ENCODE assay signal across 10 cellular contexts in genomic region chr10:110901954-110902819, GRCh38. TPM values are rescaled to one million over a fixed set of nuclear protein-coding genes. Genes with fewer than 3 reads are reported as not detected.
DNase-seq lines count a peak whose midpoint lies in the region; ATAC-seq and TF ChIP-seq lines count a peak whose summit lies in the region.
"Had no signal": no experiment of that assay in that cellular context is flagged by ENCODE, and none has a peak within 500 bp of the region (broad histone marks: within the 10 kb centered on the region; RNA-seq: fewer than 3 reads in every experiment).

No MANE protein-coding gene starts in this region.

- peak overlapping the region; percentile 17 for H3K4me3 Mint-ChIP-seq in activated naive CD4-positive, alpha-beta T cell treated with anti-CD3 and anti-CD28 coated beads for 36 hours
- no peak overlapping the region for H3K4me3 Mint-ChIP-seq in activated CD4-positive, alpha-beta memory T cell treated with anti-CD3 and anti-CD28 coated beads, Interleukin-2, amount 10 ng/mL, durations not matched to agents 7 days and 5 days
- H3K4me3 Mint-ChIP-seq: mesothelial cell of epicardium had no signal

- H3K27ac ChIP-seq in foreskin keratinocyte, result peak overlapping the region; percentile 71
- peak overlapping the region; percentile 43 for H3K27ac ChIP-seq in suprapubic skin
- H3K27ac ChIP-seq in tibial artery, result no peak overlapping the region

- H3K36me3 Mint-ChIP-seq in activated naive CD4-positive, alpha-beta T cell treated with anti-CD3 and anti-CD28 coated beads for 36 hours (ENCODE audit: low read depth), result peaks cover 25% of the 10 kb centered on the region
- peaks cover 60% of the 10 kb centered on the region for H3K36me3 Mint-ChIP-seq in activated CD4-positive, alpha-beta memory T cell treated with anti-CD3 and anti-CD28 coated beads, Interleukin-2, amount 10 ng/mL, durations not matched to agents 7 days and 5 days (ENCODE audit: low read depth)

- TF ChIP-seq EP300 in suprapubic skin (IDR thresholded peaks at IDR 0.05), result no peak

- TF ChIP-seq CTCF in foreskin keratinocyte (conservative IDR thresholded peaks at IDR 0.05) (no peak), suprapubic skin (IDR thresholded peaks at IDR 0.05) (no peak), tibial artery (IDR thresholded peaks at IDR 0.05) (no peak)

- POLR2A ChIA-PET in activated CD4-positive, alpha-beta memory T cell treated with anti-CD3 and anti-CD28 coated beads, Interleukin-2, amount 10 ng/mL, durations not matched to agents 7 days and 5 days (lab: Charles Lee), result interaction anchor here (0.6 to 3.3 kb wide), 4 partner anchors 8 to 99 kb away, joined by 3 to 20 read pairs (median 4); partner anchors contain the start of genes BBIP1 and SHOC2

- H3K4me1 Mint-ChIP-seq in activated naive CD4-positive, alpha-beta T cell treated with anti-CD3 and anti-CD28 coated beads for 36 hours (ENCODE audit: low read depth), result peaks cover 44% of the 10 kb centered on the region
- H3K4me1 Mint-ChIP-seq in activated CD4-positive, alpha-beta memory T cell treated with anti-CD3 and anti-CD28 coated beads, Interleukin-2, amount 10 ng/mL, durations not matched to agents 7 days and 5 days, result peaks cover 27% of the 10 kb centered on the region
- H3K4me1 Mint-ChIP-seq: mesothelial cell of epicardium had no signal

- H3K36me3 ChIP-seq in suprapubic skin (peaks cover 30% of the 10 kb centered on the region), tibial artery (peaks cover 15 to 54% (median 40%) of the 10 kb centered on the region in 3 donors)

- H3K27me3 ChIP-seq in foreskin keratinocyte (no peaks in the 10 kb centered on the region), suprapubic skin (no peaks in the 10 kb centered on the region), tibial artery (no peaks in the 10 kb centered on the region)

- intact Hi-C loops in activated naive CD4-positive, alpha-beta T cell treated with anti-CD3 and anti-CD28 coated beads for 36 hours (cut with micrococcal nuclease), result loop anchor here (1.0 kb wide), 1 partner anchor 30 kb away; no protein-coding TSS in a partner anchor
- intact Hi-C loops in tibial artery (cut with DNase I; ENCODE audit: low total_unique reads), result no loop called here

- peak overlapping the region; percentile 74 for H3K27ac Mint-ChIP-seq in activated naive CD4-positive, alpha-beta T cell treated with anti-CD3 and anti-CD28 coated beads for 36 hours
- peak overlapping the region; percentile 36 for H3K27ac Mint-ChIP-seq in activated CD4-positive, alpha-beta memory T cell treated with anti-CD3 and anti-CD28 coated beads, Interleukin-2, amount 10 ng/mL, durations not matched to agents 7 days and 5 days
- H3K27ac Mint-ChIP-seq: mesothelial cell of epicardium had no signal

- no peaks in the 10 kb centered on the region for H3K9me3 Mint-ChIP-seq in activated naive CD4-positive, alpha-beta T cell treated with anti-CD3 and anti-CD28 coated beads for 36 hours
- no peaks in the 10 kb centered on the region for H3K9me3 Mint-ChIP-seq in activated CD4-positive, alpha-beta memory T cell treated with anti-CD3 and anti-CD28 coated beads, Interleukin-2, amount 10 ng/mL, durations not matched to agents 7 days and 5 days
- H3K9me3 Mint-ChIP-seq: mesothelial cell of epicardium had no signal

- CTCF ChIA-PET in activated naive CD4-positive, alpha-beta T cell treated with anti-CD3 and anti-CD28 coated beads for 36 hours (lab: Charles Lee), result interaction anchor here (0.7 to 2.3 kb wide), 10 partner anchors 9 to 813 kb away, joined by 3 to 9 read pairs (median 4); partner anchors contain the start of genes BBIP1 and SHOC2
- CTCF ChIA-PET in activated CD4-positive, alpha-beta memory T cell treated with anti-CD3 and anti-CD28 coated beads, Interleukin-2, amount 10 ng/mL, durations not matched to agents 7 days and 5 days (lab: Charles Lee), result interaction anchor here (1.2 to 2.4 kb wide), 6 partner anchors 8 to 162 kb away, joined by 3 to 10 read pairs (median 4); no protein-coding TSS in a partner anchor

- DNase-seq in activated naive CD4-positive, alpha-beta T cell treated with anti-CD3 and anti-CD28 coated beads for 36 hours, result peak; percentile 76
- DNase-seq in activated naive CD4-positive, alpha-beta T cell (lab: John Stamatoyannopoulos, UW), result no peak
- DNase-seq in activated CD4-positive, alpha-beta memory T cell treated with anti-CD3 and anti-CD28 coated beads, Interleukin-2, amount 10 ng/mL, durations not matched to agents 7 days and 5 days, result no peak
- DNase-seq in foreskin keratinocyte, result peak; percentile 61 to 78
- no peak for DNase-seq in suprapubic skin (ENCODE audit: low spot score in 2 of 2)
- no peak for DNase-seq in tibial artery
- no peak for DNase-seq in NCI-H526 treated with DMSO at 0.1 percent for 48 hours (lab: John Stamatoyannopoulos, UW)
- DNase-seq: NCI-H774 had no signal

- TF ChIP-seq POLR2A in suprapubic skin (IDR thresholded peaks at IDR 0.05), result no peak

- 65% methylated on average over 7 of the region's 7 CpGs for WGBS in suprapubic skin

- H3K4me3 ChIP-seq in suprapubic skin (no peak overlapping the region), tibial artery (no peak overlapping the region)

- H3K4me1 ChIP-seq in foreskin keratinocyte, result peaks cover 21% of the 10 kb centered on the region
- H3K4me1 ChIP-seq in suprapubic skin, result peaks cover 20% of the 10 kb centered on the region
- H3K4me1 ChIP-seq in tibial artery, result no peaks in the 10 kb centered on the region

- H3K27me3 Mint-ChIP-seq in activated naive CD4-positive, alpha-beta T cell treated with anti-CD3 and anti-CD28 coated beads for 36 hours (ENCODE audit: low read depth), result no peaks in the 10 kb centered on the region
- no peaks in the 10 kb centered on the region for H3K27me3 Mint-ChIP-seq in activated CD4-positive, alpha-beta memory T cell treated with anti-CD3 and anti-CD28 coated beads, Interleukin-2, amount 10 ng/mL, durations not matched to agents 7 days and 5 days

- peak; percentile 92 for ATAC-seq in foreskin keratinocyte
- ATAC-seq in GM21515 (IDR thresholded peaks at IDR 0.05; ENCODE audit: unreplicated experiment), result no peak

- no peaks in the 10 kb centered on the region for H3K9me3 ChIP-seq in suprapubic skin
- H3K9me3 ChIP-seq in tibial artery, result no peaks in the 10 kb centered on the region

RNA-seq across cellular contexts. Expression of gene BBIP1, which starts 16.8 kb away (rescaled TPM):
- 10 to 100 TPM; 37.2 to 42.6 TPM for total RNA-seq in activated naive CD4-positive, alpha-beta T cell treated with anti-CD3 and anti-CD28 coated beads for 36 hours
- total RNA-seq in activated CD4-positive, alpha-beta memory T cell treated with anti-CD3 and anti-CD28 coated beads, Interleukin-2, amount 10 ng/mL, durations not matched to agents 7 days and 5 days, result 10 to 100 TPM; 24.8 to 30.2 TPM
- total RNA-seq in foreskin keratinocyte, result 20.7 and 22.5 TPM in 2 replicates
- polyA plus RNA-seq in foreskin keratinocyte, result 22.8 and 23.5 TPM in 2 replicates
- 10 to 100 TPM in 2 of 4 donors, 1 to 10 TPM in 2; 6.5 to 14.0 (median 10.3) TPM for total RNA-seq in suprapubic skin

RNA-seq across cellular contexts. Expression of gene SHOC2, which starts 17.2 kb away (rescaled TPM):
- total RNA-seq in activated naive CD4-positive, alpha-beta T cell treated with anti-CD3 and anti-CD28 coated beads for 36 hours, result 10 to 100 TPM; 24.9 to 27.2 TPM
- 10 to 100 TPM; 43.2 to 45.6 TPM for total RNA-seq in activated CD4-positive, alpha-beta memory T cell treated with anti-CD3 and anti-CD28 coated beads, Interleukin-2, amount 10 ng/mL, durations not matched to agents 7 days and 5 days
- total RNA-seq in foreskin keratinocyte (29.0 and 30.5 TPM in 2 replicates), suprapubic skin (10 to 100 TPM; 33.8 to 80.8 (median 40.8) TPM)
- 9.4 and 10.9 TPM in 2 replicates for polyA plus RNA-seq in foreskin keratinocyte

RNA-seq across cellular contexts. Expression of gene PDCD4, which starts 30.5 kb away (rescaled TPM):
- 100 to 1,000 TPM; 143 to 146 TPM for total RNA-seq in activated naive CD4-positive, alpha-beta T cell treated with anti-CD3 and anti-CD28 coated beads for 36 hours
- 100 to 1,000 TPM; 105 to 109 TPM for total RNA-seq in activated CD4-positive, alpha-beta memory T cell treated with anti-CD3 and anti-CD28 coated beads, Interleukin-2, amount 10 ng/mL, durations not matched to agents 7 days and 5 days
- total RNA-seq in foreskin keratinocyte (48.2 and 59.2 TPM in 2 replicates), suprapubic skin (100 to 1,000 TPM; 243 to 594 (median 293) TPM)
- 39.8 and 43.8 TPM in 2 replicates for polyA plus RNA-seq in foreskin keratinocyte

Comparison
In these comparisons a context has a peak if more than half of its experiments do, and no peak if none do; other contexts are left out.
1. DNase-seq: peak in activated naive CD4-positive, alpha-beta T cell treated with anti-CD3 and anti-CD28 coated beads for 36 hours (single experiment) and foreskin keratinocyte (2 of 2); none in activated naive CD4-positive, alpha-beta T cell (0 of 4), activated CD4-positive, alpha-beta memory T cell treated with anti-CD3 and anti-CD28 coated beads, Interleukin-2, amount 10 ng/mL, durations not matched to agents 7 days and 5 days (single experiment), suprapubic skin (0 of 2), tibial artery (0 of 2) and NCI-H526 treated with DMSO at 0.1 percent for 48 hours (single experiment).
2. H3K27ac ChIP-seq: peak in foreskin keratinocyte (single experiment) and suprapubic skin (single experiment); none in tibial artery (0 of 2).